In the genomic region with DNA sequence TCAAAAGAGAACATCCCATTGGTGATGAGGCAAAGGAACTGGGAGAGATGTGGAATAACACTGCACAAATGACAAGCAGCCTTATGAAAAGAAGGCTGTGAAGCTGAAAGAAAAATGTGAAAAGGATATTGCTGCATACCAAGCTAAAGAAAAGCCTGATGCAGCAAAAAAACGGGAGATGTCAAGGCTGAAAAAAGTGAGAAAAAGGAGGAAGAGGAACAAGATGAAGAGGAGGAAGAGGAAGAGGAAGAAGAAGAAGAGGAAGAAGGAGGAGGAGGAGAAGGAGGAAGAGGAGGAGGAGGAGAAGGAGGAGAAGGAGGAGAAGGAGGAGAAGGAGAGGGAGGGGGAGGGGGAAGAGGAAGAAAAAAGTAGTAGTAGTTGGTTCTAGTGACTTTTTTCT, we compare ENCODE assay signal across 27 cellular contexts.
"Had no signal": no experiment of that assay in that cellular context is flagged by ENCODE, and none has a peak within 500 bp of the region (broad histone marks: within the 10 kb centered on the region; RNA-seq: fewer than 3 reads in every experiment).

No MANE protein-coding gene starts in this region.

- H3K9me3 Mint-ChIP-seq: activated CD4-positive, alpha-beta T cell treated with anti-CD3 and anti-CD28 coated beads, Interleukin-2, amount 10 ng/mL, durations not matched to agents 7 days and 5 days had no signal

- H3K4me1 Mint-ChIP-seq: activated CD4-positive, alpha-beta T cell treated with anti-CD3 and anti-CD28 coated beads for 36 hours; activated CD4-positive, alpha-beta T cell treated with anti-CD3 and anti-CD28 coated beads, Interleukin-2, amount 10 ng/mL, durations not matched to agents 7 days and 5 days; activated naive CD4-positive, alpha-beta T cell treated with anti-CD3 and anti-CD28 coated beads, Interleukin-2, amount 50 U/mL, for 24 hours; activated naive CD8-positive, alpha-beta T cell treated with anti-CD3 and anti-CD28 coated beads, Interleukin-2, amount 10 ng/mL, durations not matched to agents 7 days and 5 days; central memory CD8-positive, alpha-beta T cell; T-cell had no signal

- H3K27ac Mint-ChIP-seq: activated CD4-positive, alpha-beta T cell treated with anti-CD3 and anti-CD28 coated beads for 36 hours; activated CD4-positive, alpha-beta T cell treated with anti-CD3 and anti-CD28 coated beads, Interleukin-2, amount 10 ng/mL, durations not matched to agents 7 days and 5 days; activated CD8-positive, alpha-beta T cell treated with anti-CD3 and anti-CD28 coated beads, Interleukin-2, amount 10 ng/mL, durations not matched to agents 7 days and 5 days; activated naive CD4-positive, alpha-beta T cell treated with anti-CD3 and anti-CD28 coated beads, Interleukin-2, amount 50 U/mL, for 24 hours; activated naive CD8-positive, alpha-beta T cell treated with anti-CD3 and anti-CD28 coated beads, Interleukin-2, amount 10 ng/mL, durations not matched to agents 7 days and 5 days; activated T-cell treated with anti-CD3 and anti-CD28 coated beads, Interleukin-2, amount 50 U/mL, for 24 hours; activated T-helper 2 cell treated with anti-CD3 and anti-CD28 coated beads, Interferon-gamma antibody, Interleukin-2, Interleukin-4, amounts not matched to agents 10 μg/mL and 5 μg/mL and 100 μg/mL, durations not matched to agents 14 hours and 24 hours and 36 hours; T-cell; T-helper 17 cell had no signal

- H3K4me3 ChIP-seq: ascending aorta, cardiac muscle cell, SJCRH30, SK-N-MC had no signal

- DNase-seq: activated CD4-positive, alpha-beta T cell treated with anti-CD3 and anti-CD28 coated beads for 36 hours; activated CD4-positive, alpha-beta T cell treated with anti-CD3 and anti-CD28 coated beads, Interleukin-2, amount 10 ng/mL, durations not matched to agents 7 days and 5 days; activated CD4-positive, alpha-beta T cell treated with anti-CD3 and anti-CD28 coated beads, Interleukin-2, amount 50 U/mL, for 48 hours; activated CD8-positive, alpha-beta T cell treated with anti-CD3 and anti-CD28 coated beads, Interleukin-2, amount 10 ng/mL, durations not matched to agents 7 days and 5 days; activated gamma-delta T cell; activated naive CD4-positive, alpha-beta T cell treated with Interleukin-2 at 50 U/mL for 16 hours; activated naive CD8-positive, alpha-beta T cell treated with anti-CD3 and anti-CD28 coated beads, Interleukin-2, amount 10 ng/mL, durations not matched to agents 7 days and 5 days; activated T-cell treated with anti-CD3 and anti-CD28 coated beads, Interleukin-2, amount 50 U/mL, for 24 hours; amygdala; NCI-H1105; NCI-H1436; NCI-H1694; NCI-H1930; NCI-H2081 treated with DMSO at 0.1 percent for 48 hours; NCI-H226; NCI-H524 treated with DMSO at 0.1 percent for 48 hours; SHP77; SJCRH30; T-cell; T-helper 17 cell had no signal

- H3K9me3 ChIP-seq: ascending aorta, SJCRH30 had no signal

- H3K36me3 ChIP-seq: ascending aorta, cardiac muscle cell, SJCRH30 had no signal

- H3K9ac ChIP-seq: KMS-11 had no signal

- H3K36me3 Mint-ChIP-seq: activated naive CD8-positive, alpha-beta T cell treated with anti-CD3 and anti-CD28 coated beads, Interleukin-2, amount 10 ng/mL, durations not matched to agents 7 days and 5 days had no signal

- H3K27ac ChIP-seq: ascending aorta, cardiac muscle cell, KMS-11, SJCRH30, SK-N-MC had no signal

- H3K27me3 Mint-ChIP-seq: T-helper 17 cell had no signal

- H3K4me2 ChIP-seq: KMS-11 had no signal

- H3K4me1 ChIP-seq: ascending aorta, SJCRH30 had no signal

- ATAC-seq: activated CD4-positive, alpha-beta T cell treated with anti-CD3 and anti-CD28 coated beads for 36 hours; activated CD8-positive, alpha-beta T cell treated with anti-CD3 and anti-CD28 coated beads, Interleukin-2, amount 10 ng/mL, durations not matched to agents 7 days and 5 days; T-cell; T-helper 17 cell had no signal

- H3K27me3 ChIP-seq: ascending aorta, cardiac muscle cell, SJCRH30 had no signal

- H3K4me3 Mint-ChIP-seq: activated CD4-positive, alpha-beta T cell treated with anti-CD3 and anti-CD28 coated beads for 36 hours; activated CD4-positive, alpha-beta T cell treated with anti-CD3 and anti-CD28 coated beads, Interleukin-2, amount 10 ng/mL, durations not matched to agents 7 days and 5 days; activated CD8-positive, alpha-beta T cell treated with anti-CD3 and anti-CD28 coated beads, Interleukin-2, amount 10 ng/mL, durations not matched to agents 7 days and 5 days; activated naive CD4-positive, alpha-beta T cell treated with anti-CD3 and anti-CD28 coated beads, Interleukin-2, amount 50 U/mL, for 24 hours; activated naive CD8-positive, alpha-beta T cell treated with anti-CD3 and anti-CD28 coated beads, Interleukin-2, amount 10 ng/mL, durations not matched to agents 7 days and 5 days; activated T-cell treated with anti-CD3 and anti-CD28 coated beads, Interleukin-2, amount 50 U/mL, for 24 hours; central memory CD8-positive, alpha-beta T cell; T-cell; T-helper 17 cell had no signal
